Comparison of ENCODE assay signal across 12 cellular contexts in genomic region chr15:70083946-70084345, GRCh38. TPM values are rescaled to one million over a fixed set of nuclear protein-coding genes. Genes with fewer than 3 reads are reported as not detected.
A peak's percentile ranks its signal among the peaks of the same experiment; 100 is the strongest.
DNase-seq lines count a peak whose midpoint lies in the region; ATAC-seq and TF ChIP-seq lines count a peak whose summit lies in the region.
"Had no signal": no experiment of that assay in that cellular context is flagged by ENCODE, and none has a peak within 500 bp of the region (broad histone marks: within the 10 kb centered on the region; RNA-seq: fewer than 3 reads in every experiment).

No MANE protein-coding gene starts in this region.

- no peak for TF ChIP-seq CTCF in MM.1S (IDR thresholded peaks at IDR 0.05; ENCODE audit: low read length)
- TF ChIP-seq CTCF in chondrocyte (IDR thresholded peaks at IDR 0.05): no peak

- H3K36me3 ChIP-seq in MM.1S (replicated peaks; ENCODE audit: insufficient read depth, low read length): peaks cover 47% of the 10 kb centered on the region

- H3K9me3 ChIP-seq in MM.1S (replicated peaks; ENCODE audit: insufficient read depth, low read length): no peaks in the 10 kb centered on the region

- peaks cover 6 to 95% (median 14%) of the 10 kb centered on the region in 3 donors for H3K36me3 Mint-ChIP-seq in naive thymus-derived CD8-positive, alpha-beta T cell
- peaks cover 49% of the 10 kb centered on the region for H3K36me3 Mint-ChIP-seq in chondrocyte (ENCODE audit: low read depth)

- DNase-seq in MM.1S (peak; percentile 39), NCI-H146 treated with DMSO at 0.1 percent for 48 hours (lab: John Stamatoyannopoulos, UW; ENCODE audit: unreplicated experiment) (no peak), HUDEP-2 (lab: John Stamatoyannopoulos, UW; ENCODE audit: unreplicated experiment in 76 of 76) (no peak), 8988T (no peak), chondrocyte (ENCODE audit: low spot score) (no peak)
- DNase-seq in naive thymus-derived CD8-positive, alpha-beta T cell: no peak
- DNase-seq: activated CD8-positive, alpha-beta memory T cell treated with anti-CD3 and anti-CD28 coated beads for 24 hours; DMS 273 treated with DMSO at 0.1 percent for 48 hours; NCI-H1694 treated with DMSO at 0.1 percent for 48 hours; stimulated activated CD4-positive, alpha-beta T cell treated with anti-CD3 and anti-CD28 coated beads, Interleukin-2, amount 100 ng/mL, for 48 hours had no signal

- H3K4me3 ChIP-seq in MM.1S (ENCODE audit: low read length): no peak overlapping the region

- peaks cover 60% of the 10 kb centered on the region for H4K20me1 ChIP-seq in MM.1S (ENCODE audit: insufficient read depth, low read length)

- peak overlapping the region; percentile 24; the same call in 1 of the 2 replicates for H3K27ac ChIP-seq in MM.1S (ENCODE audit: low read length)

- peak overlapping the region; percentile 9; the same call in 1 of the 2 replicates for H3K9ac ChIP-seq in MM.1S (ENCODE audit: low read length)

- ATAC-seq in GM18867 (IDR thresholded peaks at IDR 0.05; ENCODE audit: unreplicated experiment) (peak; percentile 76), GM21619 (IDR thresholded peaks at IDR 0.05; ENCODE audit: unreplicated experiment) (peak; percentile 59)
- no peak for ATAC-seq in naive thymus-derived CD8-positive, alpha-beta T cell

- POLR2A ChIA-PET in naive thymus-derived CD8-positive, alpha-beta T cell (lab: Charles Lee): interaction anchor here (1.4 kb wide), 1 partner anchor 14 kb away, joined by 4 read pairs; the partner anchor contains the start of gene TLE3

- H3K4me2 ChIP-seq in MM.1S (ENCODE audit: low read depth, low read length): peak overlapping the region; percentile 45

- no peaks in the 10 kb centered on the region for H3K9me3 Mint-ChIP-seq in naive thymus-derived CD8-positive, alpha-beta T cell
- H3K9me3 Mint-ChIP-seq in chondrocyte (ENCODE audit: low read depth): no peaks in the 10 kb centered on the region

- no peaks in the 10 kb centered on the region for H3K27me3 Mint-ChIP-seq in naive thymus-derived CD8-positive, alpha-beta T cell
- no peaks in the 10 kb centered on the region for H3K27me3 Mint-ChIP-seq in chondrocyte (ENCODE audit: low read depth)

- H3K79me2 ChIP-seq in MM.1S (ENCODE audit: low read length): peaks cover 98% of the 10 kb centered on the region

- no peaks in the 10 kb centered on the region for H3K27me3 ChIP-seq in MM.1S (replicated peaks; ENCODE audit: insufficient read depth, low read length)

- peaks cover 40 to 77% (median 69%) of the 10 kb centered on the region in 4 donors for H3K4me1 Mint-ChIP-seq in naive thymus-derived CD8-positive, alpha-beta T cell
- H3K4me1 Mint-ChIP-seq in chondrocyte (ENCODE audit: low read depth): peaks cover 14% of the 10 kb centered on the region

- H3K27ac Mint-ChIP-seq in naive thymus-derived CD8-positive, alpha-beta T cell: peak overlapping the region in 3 of 10 donors; percentile 3 to 12 (median 10)
- H3K27ac Mint-ChIP-seq in chondrocyte (ENCODE audit: unreplicated experiment): no peak overlapping the region

- peaks cover 11% of the 10 kb centered on the region; the same call in 1 of the 2 replicates for H3F3A ChIP-seq in MM.1S (ENCODE audit: insufficient read depth, low read length)

- H2AFZ ChIP-seq in MM.1S (ENCODE audit: low read length): no peak overlapping the region

- H3K9me2 ChIP-seq in MM.1S (replicated peaks; ENCODE audit: insufficient read depth, low read length): no peaks in the 10 kb centered on the region

- H3K4me3 Mint-ChIP-seq in naive thymus-derived CD8-positive, alpha-beta T cell: peak overlapping the region in 6 of 10 donors; percentile 14 to 30 (median 24)
- H3K4me3 Mint-ChIP-seq in chondrocyte (ENCODE audit: unreplicated experiment): no peak overlapping the region

- peaks cover 44% of the 10 kb centered on the region for H3K4me1 ChIP-seq in MM.1S (ENCODE audit: low read length)

RNA-seq across cellular contexts. Expression of gene TLE3, which starts 13.8 kb away (rescaled TPM):
- 100 to 1,000 TPM; 123 to 135 TPM for total RNA-seq in naive thymus-derived CD8-positive, alpha-beta T cell
- polyA plus RNA-seq in naive thymus-derived CD8-positive, alpha-beta T cell: 10 to 100 TPM in 2 of 3 donors, 1 to 10 TPM in 1; 9.9 to 32.6 (median 13.6) TPM
- 36.9 to 53.4 TPM (median 51.3 TPM) in 3 replicates for total RNA-seq in chondrocyte

Comparison
In these comparisons a context has a peak if more than half of its experiments do, and no peak if none do; other contexts are left out.
1. ATAC-seq: peak in GM18867 (single experiment) and GM21619 (single experiment); none in naive thymus-derived CD8-positive, alpha-beta T cell (0 of 2).